8 cellular contexts compared by ENCODE assay signal in genomic region chr22:41746563-41747400, GRCh38. TPM values are rescaled to one million over a fixed set of nuclear protein-coding genes. Genes with fewer than 3 reads are reported as not detected.
DNase-seq lines count a peak whose midpoint lies in the region; ATAC-seq and TF ChIP-seq lines count a peak whose summit lies in the region.

No MANE protein-coding gene starts in this region.

- in situ Hi-C loops in GM13977 (cut with MboI; ENCODE audit: low pct_unique_long_range_greater_than_20kb, low sequenced_read_pairs, unreplicated experiment), result no loop called here

- WGBS in lower leg skin, 2 donors, result 0 to 5% methylated on average over 3 of the region's 3 CpGs

- TF ChIP-seq CTCF in GM13977 (IDR thresholded peaks at IDR 0.05; ENCODE audit: extremely low read depth, insufficient read depth, missing control alignments), result peak; percentile 78
- no peak for TF ChIP-seq CTCF in lower leg skin (IDR thresholded peaks at IDR 0.05)

- peak; percentile 75 for ATAC-seq in HG03103 (IDR thresholded peaks at IDR 0.05; ENCODE audit: low read depth, unreplicated experiment)

- no peak for TF ChIP-seq POLR2A in lower leg skin (IDR thresholded peaks at IDR 0.05)

- intact Hi-C loops in lower leg skin (cut with DNase I; ENCODE audit: low total_unique reads), result no loop called here

- DNase-seq in 8988T (peak; percentile 47), GM13977 (ENCODE audit: low spot score) (peak; percentile 56), NCI-H2227 treated with DMSO at 0.1 percent for 48 hours (lab: John Stamatoyannopoulos, UW) (peak; percentile 2), dermis blood vessel endothelial cell (peak; percentile 82), lower leg skin (ENCODE audit: low spot score in 2 of 2) (peak; percentile 58 to 91)
- DNase-seq in activated CD4-positive, alpha-beta T cell treated with anti-CD3 and anti-CD28 coated beads for 48 hours, result peak; percentile 63
- DNase-seq in stimulated activated CD4-positive, alpha-beta T cell treated with anti-CD3 and anti-CD28 coated beads, TNF-alpha, amount 100 ng/mL, for 24 hours (ENCODE audit: low read depth in 3 of 3), result peak; percentile 31 to 45 (median 33)

- H3K4me3 ChIP-seq in lower leg skin (ENCODE audit: low read depth, poor library complexity, severe bottlenecking), result no peak overlapping the region

RNA-seq across cellular contexts. Expression of gene MEI1, which starts 47.5 kb away (rescaled TPM):
- total RNA-seq in dermis blood vessel endothelial cell (0.51 and 2.0 TPM in 2 replicates), lower leg skin (1 to 10 TPM in 2 of 4 donors, not detected in 2; 1.2 to 2.1 TPM)

RNA-seq across cellular contexts. Expression of gene CCDC134, which starts 53.7 kb away (rescaled TPM):
- 6.1 and 6.3 TPM in 2 replicates for total RNA-seq in dermis blood vessel endothelial cell
- 10 to 100 TPM; 12.2 to 15.4 (median 13.1) TPM for total RNA-seq in lower leg skin

RNA-seq across cellular contexts. Expression of gene SNU13, which starts 58.1 kb away (rescaled TPM):
- 74.9 and 77.6 TPM in 2 replicates for total RNA-seq in dermis blood vessel endothelial cell
- total RNA-seq in lower leg skin, result 100 to 1,000 TPM; 103 to 127 (median 116) TPM

Comparison
In these comparisons a context has a peak if more than half of its experiments do, and no peak if none do; other contexts are left out.
1. DNase-seq: peak in every context shown above with its lines; median percentile 82 in dermis blood vessel endothelial cell; 74 in lower leg skin; 63 in activated CD4-positive, alpha-beta T cell treated with anti-CD3 and anti-CD28 coated beads for 48 hours; 56 in GM13977; 47 in 8988T; 33 in stimulated activated CD4-positive, alpha-beta T cell treated with anti-CD3 and anti-CD28 coated beads, TNF-alpha, amount 100 ng/mL, for 24 hours; 2 in NCI-H2227 treated with DMSO at 0.1 percent for 48 hours.